ENCODE assay signal across 18 cellular contexts in the genomic region with DNA sequence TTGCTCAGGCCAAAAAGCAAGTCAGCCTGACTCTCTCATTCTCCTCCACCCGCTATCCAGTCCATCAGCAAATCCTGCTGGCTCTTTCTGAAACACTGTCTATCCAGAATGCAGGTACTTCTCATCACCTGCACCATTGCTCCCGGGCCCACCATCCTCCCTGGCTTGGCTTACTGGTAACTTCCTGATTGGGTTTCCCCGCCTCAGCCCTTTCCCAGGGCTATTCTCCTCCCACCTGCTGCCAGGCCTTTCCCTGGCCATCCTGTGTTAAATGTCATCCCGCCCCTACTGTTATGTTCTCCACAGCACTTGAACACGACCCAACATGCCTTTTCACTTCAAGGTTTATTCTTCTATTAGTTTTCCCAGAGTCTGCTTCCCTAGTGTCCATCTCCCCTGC.
A peak's percentile ranks its signal among the peaks of the same experiment; 100 is the strongest.
DNase-seq lines count a peak whose midpoint lies in the region; ATAC-seq and TF ChIP-seq lines count a peak whose summit lies in the region.
"Had no signal": no experiment of that assay in that cellular context is flagged by ENCODE, and none has a peak within 500 bp of the region (broad histone marks: within the 10 kb centered on the region; RNA-seq: fewer than 3 reads in every experiment).

No MANE protein-coding gene starts in this region.

- TF ChIP-seq CTCF in IMR-90 (conservative IDR thresholded peaks at IDR 0.05; ENCODE audit: low read depth, low read length): no peak
- TF ChIP-seq CTCF in RWPE2 (IDR thresholded peaks at IDR 0.05; ENCODE audit: poor library complexity, severe bottlenecking): no peak
- no peak for TF ChIP-seq CTCF in prostate gland (IDR thresholded peaks at IDR 0.05)

- no peak for TF ChIP-seq RAD21 in IMR-90 (IDR thresholded peaks at IDR 0.05; ENCODE audit: low read length)

- dilution Hi-C loops in IMR-90 (cut with HindIII; ENCODE audit: low sequenced_read_pairs, unreplicated experiment): no loop called here

- peak overlapping the region; percentile 79 for H4K5ac ChIP-seq in IMR-90 (ENCODE audit: low read depth, low read length)

- H3K18ac ChIP-seq in IMR-90 (ENCODE audit: low read depth, low read length): peak overlapping the region; percentile 85

- peak overlapping the region; percentile 98 for H2BK120ac ChIP-seq in IMR-90 (ENCODE audit: low read depth, low read length)

- in situ Hi-C loops in IMR-90 (cut with MboI; ENCODE audit: low sequenced_read_pairs): loop anchor here (5.0 kb wide), 1 partner anchor 50 kb away; no protein-coding TSS in a partner anchor

- peaks cover 31 to 68% of the 10 kb centered on the region in 2 experiments; a peak in 3 of 4 replicates for H3K79me1 ChIP-seq in IMR-90 (ENCODE audit: low read depth in 1 of 2, low read length in 2 of 2)

- H3K9me3 Mint-ChIP-seq in activated CD8-positive, alpha-beta T cell treated with anti-CD3 and anti-CD28 coated beads, Interleukin-2, amount 10 ng/mL, durations not matched to agents 7 days and 5 days (ENCODE audit: insufficient read depth): no peaks in the 10 kb centered on the region
- H3K9me3 Mint-ChIP-seq: activated CD4-positive, alpha-beta T cell treated with anti-CD3 and anti-CD28 coated beads, Interleukin-2, amount 10 ng/mL, durations not matched to agents 24 days and 14 days; activated naive CD8-positive, alpha-beta T cell treated with anti-CD3 and anti-CD28 coated beads, Interleukin-2, amount 50 U/mL, for 24 hours; activated T-cell treated with anti-CD3 and anti-CD28 coated beads, Interleukin-2, amount 50 U/mL, for 4 hours had no signal

- H4K20me1 ChIP-seq in IMR-90 (ENCODE audit: insufficient read depth, low read length): no peaks in the 10 kb centered on the region

- no TSS peak for BruUV-seq in IMR-90 (replicated peaks; lab: Mats Ljungman, UMichigan)

- no peaks in the 10 kb centered on the region for H3K27me3 Mint-ChIP-seq in activated CD8-positive, alpha-beta T cell treated with anti-CD3 and anti-CD28 coated beads, Interleukin-2, amount 10 ng/mL, durations not matched to agents 7 days and 5 days (ENCODE audit: low read depth)
- H3K27me3 Mint-ChIP-seq: activated CD4-positive, alpha-beta T cell treated with anti-CD3 and anti-CD28 coated beads, Interleukin-2, amount 10 ng/mL, durations not matched to agents 24 days and 14 days; activated naive CD8-positive, alpha-beta T cell treated with anti-CD3 and anti-CD28 coated beads, Interleukin-2, amount 50 U/mL, for 24 hours had no signal

- no peak overlapping the region; the same call in 1 of the 2 replicates for H3K27ac ChIP-seq in IMR-90 (ENCODE audit: insufficient read depth, low read length)
- no peak overlapping the region for H3K27ac ChIP-seq in RWPE2 (ENCODE audit: poor library complexity, severe bottlenecking)
- H3K27ac ChIP-seq in prostate gland: no peak overlapping the region
- H3K27ac ChIP-seq: foreskin keratinocyte had no signal

- H2BK20ac ChIP-seq in IMR-90 (ENCODE audit: low read depth, low read length): peak overlapping the region; percentile 97

- intact Hi-C loops in IMR-90 (cut with micrococcal nuclease) (loop anchor here (10.0 kb wide), 1 partner anchor 47 kb away; no protein-coding TSS in a partner anchor), left colon (cut with DNase I, micrococcal nuclease) (no loop called here), prostate gland (cut with DNase I) (no loop called here)

- no peak overlapping the region for H3K27ac Mint-ChIP-seq in activated CD8-positive, alpha-beta T cell treated with anti-CD3 and anti-CD28 coated beads, Interleukin-2, amount 10 ng/mL, durations not matched to agents 7 days and 5 days
- H3K27ac Mint-ChIP-seq: activated CD4-positive, alpha-beta T cell treated with anti-CD3 and anti-CD28 coated beads, Interleukin-2, amount 10 ng/mL, durations not matched to agents 24 days and 14 days; activated naive CD8-positive, alpha-beta T cell treated with anti-CD3 and anti-CD28 coated beads, Interleukin-2, amount 50 U/mL, for 24 hours had no signal

- H3K36me3 Mint-ChIP-seq in activated CD8-positive, alpha-beta T cell treated with anti-CD3 and anti-CD28 coated beads, Interleukin-2, amount 10 ng/mL, durations not matched to agents 7 days and 5 days (ENCODE audit: low read depth): no peaks in the 10 kb centered on the region

- CTCF ChIA-PET in IMR-90 (lab: Yijun Ruan, JAX): no interaction called here
- CTCF ChIA-PET in activated CD8-positive, alpha-beta T cell treated with anti-CD3 and anti-CD28 coated beads, Interleukin-2, amount 10 ng/mL, durations not matched to agents 7 days and 5 days (lab: Charles Lee): no interaction called here

- no peak overlapping the region for H3K56ac ChIP-seq in IMR-90 (ENCODE audit: extremely low read depth, insufficient read depth, low read length)

- no peaks in the 10 kb centered on the region for H3K4me1 Mint-ChIP-seq in activated CD8-positive, alpha-beta T cell treated with anti-CD3 and anti-CD28 coated beads, Interleukin-2, amount 10 ng/mL, durations not matched to agents 7 days and 5 days (ENCODE audit: low read depth)
- H3K4me1 Mint-ChIP-seq: activated CD4-positive, alpha-beta T cell treated with anti-CD3 and anti-CD28 coated beads, Interleukin-2, amount 10 ng/mL, durations not matched to agents 24 days and 14 days had no signal

- H3K27me3 ChIP-seq in IMR-90 (ENCODE audit: control insufficient read depth, insufficient read depth, low read length) (no peaks in the 10 kb centered on the region), RWPE2 (ENCODE audit: insufficient read depth, poor library complexity, severe bottlenecking) (no peaks in the 10 kb centered on the region), prostate gland (replicated peaks; ENCODE audit: insufficient read depth) (no peaks in the 10 kb centered on the region)
- H3K27me3 ChIP-seq: BE2C, foreskin keratinocyte had no signal

- no peak overlapping the region for H3K4me2 ChIP-seq in IMR-90 (ENCODE audit: low read depth, low read length)

- H2AK9ac ChIP-seq in IMR-90 (replicated peaks; ENCODE audit: low read depth, low read length, poor library complexity): peak overlapping the region; percentile 68

- no peak overlapping the region for H3K4me3 ChIP-seq in IMR-90 (ENCODE audit: insufficient read depth, low read depth, low read length)
- no peak overlapping the region for H3K4me3 ChIP-seq in RWPE2 (ENCODE audit: severe bottlenecking)
- H3K4me3 ChIP-seq in prostate gland: no peak overlapping the region

- DNase-seq in ELF-1 (ENCODE audit: low read depth, low spot score) (peak; percentile 22), IMR-90 (no peak), RWPE2 (ENCODE audit: low spot score) (no peak), left colon (no peak), AG20443 (ENCODE audit: low spot score) (no peak), prostate gland (ENCODE audit: low spot score) (no peak)
- no peak for DNase-seq in activated CD8-positive, alpha-beta T cell treated with anti-CD3 and anti-CD28 coated beads, Interleukin-2, amount 10 ng/mL, durations not matched to agents 7 days and 5 days
- DNase-seq: activated CD4-positive, alpha-beta T cell treated with anti-CD3 and anti-CD28 coated beads, Interleukin-2, amount 10 ng/mL, durations not matched to agents 24 days and 14 days; activated naive CD8-positive, alpha-beta T cell treated with anti-CD3 and anti-CD28 coated beads, Interleukin-2, amount 50 U/mL, for 24 hours; activated T-cell treated with anti-CD3 and anti-CD28 coated beads, Interleukin-2, amount 50 U/mL, for 4 hours; BE2C; cerebellar nuclear complex; DND-41; midbrain; Right ventricle myocardium superior; stimulated activated CD4-positive, alpha-beta T cell treated with anti-CD3 and anti-CD28 coated beads, Interleukin-4, amount 100 ng/mL, for 4 hours; T1000 had no signal

- peak overlapping the region; percentile 96 for H2BK5ac ChIP-seq in IMR-90 (ENCODE audit: low read depth, low read length, poor library complexity, severe bottlenecking)

- H2AK5ac ChIP-seq in IMR-90 (ENCODE audit: low read depth, low read length): peak overlapping the region; percentile 62

- H3K9me1 ChIP-seq in IMR-90 (ENCODE audit: insufficient read depth, low read length): peaks cover 38% of the 10 kb centered on the region

- TF ChIP-seq POLR2A in IMR-90 (IDR thresholded peaks at IDR 0.05; ENCODE audit: low read depth, low read length) (no peak), prostate gland (IDR thresholded peaks at IDR 0.05) (no peak)

- H3K36me3 ChIP-seq in IMR-90 (ENCODE audit: control insufficient read depth, insufficient read depth, low read length): no peaks in the 10 kb centered on the region
- H3K36me3 ChIP-seq in RWPE2 (ENCODE audit: low read depth): no peaks in the 10 kb centered on the region
- no peaks in the 10 kb centered on the region for H3K36me3 ChIP-seq in prostate gland
- H3K36me3 ChIP-seq: BE2C had no signal

- peak overlapping the region; percentile 58; the same call in 1 of the 2 replicates for H3K23ac ChIP-seq in IMR-90 (ENCODE audit: low read depth, low read length)

- H2AFZ ChIP-seq in IMR-90 (replicated peaks; ENCODE audit: low read length, poor library complexity): no peak overlapping the region

- ATAC-seq in IMR-90 (ENCODE audit: low read depth) (no peak), RWPE2 (ENCODE audit: low read depth) (peak; percentile 51; the same call in 2 of the 3 replicates), left colon (peak; percentile 45)
- ATAC-seq in activated CD8-positive, alpha-beta T cell treated with anti-CD3 and anti-CD28 coated beads, Interleukin-2, amount 10 ng/mL, durations not matched to agents 7 days and 5 days: no peak
- ATAC-seq: activated naive CD8-positive, alpha-beta T cell treated with anti-CD3 and anti-CD28 coated beads, Interleukin-2, amount 50 U/mL, for 24 hours; activated T-cell treated with anti-CD3 and anti-CD28 coated beads, Interleukin-2, amount 50 U/mL, for 4 hours; foreskin keratinocyte had no signal

- H4K8ac ChIP-seq in IMR-90 (ENCODE audit: low read depth in 2 of 2, low read length in 2 of 2): peak overlapping the region; percentile 14 to 88; a peak in 3 of 4 replicates

- H3K4ac ChIP-seq in IMR-90 (ENCODE audit: low read depth, low read length): peak overlapping the region; percentile 96

- no peak overlapping the region for H3K9ac ChIP-seq in IMR-90 (ENCODE audit: low read depth, low read length)

- H3K14ac ChIP-seq in IMR-90 (replicated peaks; ENCODE audit: low read depth, low read length): peak overlapping the region; percentile 96

- H3K9me3 ChIP-seq in IMR-90 (ENCODE audit: control insufficient read depth, insufficient read depth, low read length) (no peaks in the 10 kb centered on the region), RWPE2 (ENCODE audit: severe bottlenecking) (no peaks in the 10 kb centered on the region), prostate gland (no peaks in the 10 kb centered on the region)
- H3K9me3 ChIP-seq: BE2C had no signal

- H2BK15ac ChIP-seq in IMR-90 (ENCODE audit: low read depth, low read length): peak overlapping the region; percentile 97; the same call in 2 of the 3 replicates

- WGBS in IMR-90 (ENCODE audit: extremely low coverage in 2 of 2, insufficient read length in 1 of 2), 2 experiments: 89% methylated on average over 3 of the region's 5 CpGs; no CpG with 5 or more reads in 1 of the 2 experiments
- WGBS in prostate gland: 57% methylated on average over 5 of the region's 5 CpGs

- H3K4me1 ChIP-seq in IMR-90 (ENCODE audit: control insufficient read depth, insufficient read depth, low read length) (peaks cover 50% of the 10 kb centered on the region), RWPE2 (ENCODE audit: insufficient read depth, poor library complexity, severe bottlenecking) (peaks cover 7% of the 10 kb centered on the region), prostate gland (replicated peaks) (no peaks in the 10 kb centered on the region)
- H3K4me1 ChIP-seq: BE2C, foreskin keratinocyte had no signal

- POLR2A ChIA-PET in IMR-90 (lab: Charles Lee; ENCODE audit: unreplicated experiment): no interaction called here
- POLR2A ChIA-PET in activated CD8-positive, alpha-beta T cell treated with anti-CD3 and anti-CD28 coated beads, Interleukin-2, amount 10 ng/mL, durations not matched to agents 7 days and 5 days (lab: Charles Lee): no interaction called here

- no peak overlapping the region for H3K4me3 Mint-ChIP-seq in activated CD8-positive, alpha-beta T cell treated with anti-CD3 and anti-CD28 coated beads, Interleukin-2, amount 10 ng/mL, durations not matched to agents 7 days and 5 days
- H3K4me3 Mint-ChIP-seq: activated CD4-positive, alpha-beta T cell treated with anti-CD3 and anti-CD28 coated beads, Interleukin-2, amount 10 ng/mL, durations not matched to agents 24 days and 14 days; activated naive CD8-positive, alpha-beta T cell treated with anti-CD3 and anti-CD28 coated beads, Interleukin-2, amount 50 U/mL, for 24 hours; activated T-cell treated with anti-CD3 and anti-CD28 coated beads, Interleukin-2, amount 50 U/mL, for 4 hours had no signal

- H4K91ac ChIP-seq in IMR-90 (ENCODE audit: insufficient read depth, low read depth, low read length): peak overlapping the region; percentile 90

Comparison
In these comparisons a context has a peak if more than half of its experiments do, and no peak if none do; other contexts are left out.
1. ATAC-seq: peak in RWPE2 (single experiment) and left colon (single experiment); none in IMR-90 (single experiment) and activated CD8-positive, alpha-beta T cell treated with anti-CD3 and anti-CD28 coated beads, Interleukin-2, amount 10 ng/mL, durations not matched to agents 7 days and 5 days (single experiment).